10 cellular contexts compared by ENCODE assay signal in the genomic region with DNA sequence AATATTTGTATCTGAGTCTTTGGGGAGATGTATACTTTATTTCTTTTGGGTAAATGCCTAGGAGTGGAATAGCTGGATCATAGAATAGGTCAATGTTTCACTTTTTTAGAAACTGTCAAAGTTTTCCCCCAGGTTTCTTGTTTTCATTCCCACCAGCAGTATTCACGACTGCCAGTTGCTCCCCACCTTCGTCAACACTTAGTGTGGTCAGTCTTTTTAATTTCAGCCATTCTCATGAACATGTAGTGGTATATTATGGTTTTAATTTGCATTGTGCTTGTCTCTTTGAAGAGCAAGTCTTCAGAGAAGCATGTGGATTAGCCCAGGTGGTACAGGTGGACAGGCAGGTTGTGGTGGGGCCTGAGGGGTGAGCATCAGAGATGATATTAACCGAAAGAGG. TPM values are rescaled to one million over a fixed set of nuclear protein-coding genes. Genes with fewer than 3 reads are reported as not detected.
"Had no signal": no experiment of that assay in that cellular context is flagged by ENCODE, and none has a peak within 500 bp of the region (broad histone marks: within the 10 kb centered on the region; RNA-seq: fewer than 3 reads in every experiment).

No MANE protein-coding gene starts in this region.

- H3K4me3 ChIP-seq: GM23248 had no signal

- DNase-seq: GM23248, GOT3, H9, HCEC 1CT, HFFc6, KG1 had no signal

- H3K27ac ChIP-seq: GM23248 had no signal

- H3K27ac Mint-ChIP-seq: HFFc6, IgD-negative memory B cell had no signal

- H3K9me3 Mint-ChIP-seq: HFFc6 had no signal

- H2AFZ ChIP-seq: GM23248 had no signal

- H3K4me3 Mint-ChIP-seq: H9, HFFc6, IgD-negative memory B cell had no signal

- FAIRE-seq: H54, HTR-8/SVneo had no signal

- H3K9ac ChIP-seq: GM23248 had no signal

RNA-seq across cellular contexts. Expression of gene TEKT5, which starts 53.8 kb away (rescaled TPM):
- total RNA-seq: GM23248, HFFc6, HT-29 had no signal
- polyA plus RNA-seq: GM23248, IgD-negative memory B cell had no signal
